In genomic region chr10:15588635-15589081, GRCh38 we compare ENCODE assay signal across 1 cellular context.
A peak's percentile ranks its signal among the peaks of the same experiment; 100 is the strongest.
TF ChIP-seq lines count a peak whose summit lies in the region.

No MANE protein-coding gene starts in this region.

TF ChIP-seq in HEK293T, 16 proteins besides CTCF, POLR2A, EP300 and RAD21:
- TF ChIP-seq PKNOX1 (IDR thresholded peaks at IDR 0.05) (peak; percentile 41; the same call in 1 of the 2 replicates), BHLHE40 (IDR thresholded peaks at IDR 0.05; ENCODE audit: borderline replicate concordance) (no peak), ZNF384 (IDR thresholded peaks at IDR 0.05) (no peak), ELF4 (IDR thresholded peaks at IDR 0.05) (no peak), FOXA1 (IDR thresholded peaks at IDR 0.05) (no peak), L3MBTL2 (conservative IDR thresholded peaks at IDR 0.05) (no peak), SP1 (IDR thresholded peaks at IDR 0.05) (no peak)
